Comparison of ENCODE assay signal across 17 cellular contexts in genomic region chr2:88227446-88227845, GRCh38. TPM values are rescaled to one million over a fixed set of nuclear protein-coding genes. Genes with fewer than 3 reads are reported as not detected.
DNase-seq lines count a peak whose midpoint lies in the region; ATAC-seq and TF ChIP-seq lines count a peak whose summit lies in the region.
"Had no signal": no experiment of that assay in that cellular context is flagged by ENCODE, and none has a peak within 500 bp of the region (broad histone marks: within the 10 kb centered on the region; RNA-seq: fewer than 3 reads in every experiment).

No MANE protein-coding gene starts in this region.

- intact Hi-C loops in psoas muscle (cut with DNase I), result no loop called here

- DNase-seq in GM04503 (ENCODE audit: low read depth) (peak; percentile 38), RWPE2 (ENCODE audit: low spot score) (no peak), foreskin keratinocyte (peak in 1 of 2 donors; percentile 47), skeletal muscle cell (ENCODE audit: low read depth) (peak; percentile 18), psoas muscle (no peak), SHP77 treated with DMSO at 0.1 percent for 48 hours (lab: John Stamatoyannopoulos, UW) (no peak)
- DNase-seq in activated T-cell treated with anti-CD3 and anti-CD28 coated beads, Interleukin-2, amount 50 U/mL, for 1 hour, result no peak
- DNase-seq: activated CD8-positive, alpha-beta memory T cell treated with anti-CD3 and anti-CD28 coated beads for 24 hours; activated gamma-delta T cell treated with Interleukin-2 at 50 U/mL for 16 hours; CD4-positive, alpha-beta T cell; gastrocnemius medialis; GOT3; NCI-H2081 treated with DMSO at 0.1 percent for 48 hours; right cardiac atrium; SHP77; stimulated activated CD4-positive, alpha-beta T cell treated with anti-CD3 and anti-CD28 coated beads, Interleukin-4, amount 100 ng/mL, for 1 hour had no signal

- peak; percentile 58 for ATAC-seq in RWPE2 (ENCODE audit: low read depth)
- peak; percentile 74 for ATAC-seq in foreskin keratinocyte
- no peak for ATAC-seq in HG03135 (IDR thresholded peaks at IDR 0.05; ENCODE audit: unreplicated experiment)
- ATAC-seq in psoas muscle, result no peak
- ATAC-seq: gastrocnemius medialis, right cardiac atrium had no signal

- H3K9me3 ChIP-seq in RWPE2 (ENCODE audit: severe bottlenecking) (no peaks in the 10 kb centered on the region), psoas muscle (no peaks in the 10 kb centered on the region)
- H3K9me3 ChIP-seq: gastrocnemius medialis had no signal

- no peak for TF ChIP-seq CTCF in RWPE2 (IDR thresholded peaks at IDR 0.05; ENCODE audit: poor library complexity, severe bottlenecking)
- TF ChIP-seq CTCF in foreskin keratinocyte (conservative IDR thresholded peaks at IDR 0.05), result no peak
- no peak for TF ChIP-seq CTCF in psoas muscle (IDR thresholded peaks at IDR 0.05)

- no peak overlapping the region for H3K27ac ChIP-seq in RWPE2 (ENCODE audit: poor library complexity, severe bottlenecking)
- no peak overlapping the region for H3K27ac ChIP-seq in foreskin keratinocyte
- no peak overlapping the region for H3K27ac ChIP-seq in psoas muscle
- H3K27ac ChIP-seq: gastrocnemius medialis had no signal

- H3K4me1 ChIP-seq in RWPE2 (ENCODE audit: insufficient read depth, poor library complexity, severe bottlenecking), result no peaks in the 10 kb centered on the region
- H3K4me1 ChIP-seq in foreskin keratinocyte, result no peaks in the 10 kb centered on the region
- no peaks in the 10 kb centered on the region for H3K4me1 ChIP-seq in psoas muscle
- H3K4me1 ChIP-seq: gastrocnemius medialis had no signal

- peaks cover 6% of the 10 kb centered on the region for H3K27me3 ChIP-seq in RWPE2 (ENCODE audit: insufficient read depth, poor library complexity, severe bottlenecking)
- H3K27me3 ChIP-seq in foreskin keratinocyte, result no peaks in the 10 kb centered on the region
- H3K27me3 ChIP-seq in psoas muscle (ENCODE audit: insufficient read depth in 3 of 3, low read length in 2 of 3), result peaks cover 0 to 2% (median 0%) of the 10 kb centered on the region in 3 donors
- H3K27me3 ChIP-seq: gastrocnemius medialis had no signal

- no peak overlapping the region for H3K4me3 ChIP-seq in RWPE2 (ENCODE audit: severe bottlenecking)
- no peak overlapping the region for H3K4me3 ChIP-seq in skeletal muscle cell (ENCODE audit: low read depth, low read length)
- no peak overlapping the region for H3K4me3 ChIP-seq in psoas muscle
- H3K4me3 ChIP-seq: gastrocnemius medialis had no signal

- H3K36me3 ChIP-seq in RWPE2 (ENCODE audit: low read depth) (no peaks in the 10 kb centered on the region), psoas muscle (ENCODE audit: insufficient read depth in 1 of 2, low read depth in 1 of 2) (no peaks in the 10 kb centered on the region)
- H3K36me3 ChIP-seq: gastrocnemius medialis had no signal

- WGBS in psoas muscle, 3 donors, result 34 to 51% (median 35%) methylated on average over 5 of the region's 5 CpGs

RNA-seq across cellular contexts. Expression of gene THNSL2, which starts 57.3 kb away (rescaled TPM):
- total RNA-seq in foreskin keratinocyte, result 5.7 and 9.6 TPM in 2 replicates
- 6.6 and 8.4 TPM in 2 replicates for polyA plus RNA-seq in foreskin keratinocyte
- 10 to 100 TPM; 49.6 to 71.7 (median 58.0) TPM for total RNA-seq in psoas muscle
- 10 to 100 TPM; 12.4 to 50.2 (median 40.3) TPM for polyA plus RNA-seq in psoas muscle

Comparison
In these comparisons a context has a peak if more than half of its experiments do, and no peak if none do; other contexts are left out.
1. DNase-seq: peak in GM04503 (single experiment) and skeletal muscle cell (single experiment); none in RWPE2 (single experiment), activated T-cell treated with anti-CD3 and anti-CD28 coated beads, Interleukin-2, amount 50 U/mL, for 1 hour (single experiment), psoas muscle (0 of 2) and SHP77 treated with DMSO at 0.1 percent for 48 hours (single experiment).
2. ATAC-seq: peak in RWPE2 (single experiment) and foreskin keratinocyte (single experiment); none in HG03135 (single experiment) and psoas muscle (0 of 4).